Comparison of ENCODE assay signal across 14 cellular contexts in genomic region chr11:27390959-27391326, GRCh38. TPM values are rescaled to one million over a fixed set of nuclear protein-coding genes. Genes with fewer than 3 reads are reported as not detected.
DNase-seq lines count a peak whose midpoint lies in the region; ATAC-seq and TF ChIP-seq lines count a peak whose summit lies in the region.
"Had no signal": no experiment of that assay in that cellular context is flagged by ENCODE, and none has a peak within 500 bp of the region (broad histone marks: within the 10 kb centered on the region; RNA-seq: fewer than 3 reads in every experiment).

No MANE protein-coding gene starts in this region.

- peak; percentile 34 for DNase-seq in AG20443 (ENCODE audit: low spot score)
- DNase-seq in M059J (ENCODE audit: low read depth) = peak; percentile 82
- no peak for DNase-seq in colonic mucosa
- DNase-seq in neuronal stem cell (ENCODE audit: low spot score) = no peak
- DNase-seq in stimulated activated CD8-positive, alpha-beta memory T cell treated with anti-CD3 and anti-CD28 coated beads, Interleukin-4, amount 100 ng/mL, for 48 hours = no peak
- DNase-seq in activated CD4-positive, CD25-positive, alpha-beta regulatory T cell (lab: John Stamatoyannopoulos, UW) = no peak
- DNase-seq: activated CD8-positive, alpha-beta memory T cell treated with anti-CD3 and anti-CD28 coated beads for 24 hours; Karpas-422; NCI-H2029 had no signal

- no peak overlapping the region for H3K18ac ChIP-seq in neuronal stem cell (ENCODE audit: low read length)

- no peak for TF ChIP-seq CTCF in colonic mucosa (IDR thresholded peaks at IDR 0.05)

- H3K4me3 ChIP-seq in colonic mucosa (no peak overlapping the region), neuronal stem cell (ENCODE audit: low read length in 2 of 2) (no peak overlapping the region)
- H3K4me3 ChIP-seq: tibial nerve had no signal

- peaks cover 14% of the 10 kb centered on the region for H3K4me1 ChIP-seq in colonic mucosa
- peaks cover 23 to 42% of the 10 kb centered on the region in 2 donors for H3K4me1 ChIP-seq in neuronal stem cell (ENCODE audit: control insufficient read depth in 2 of 2, insufficient read depth in 1 of 2, low read depth in 1 of 2, low read length in 2 of 2)
- H3K4me1 ChIP-seq: parathyroid adenoma had no signal

- WGBS in neuronal stem cell (ENCODE audit: extremely low coverage in 2 of 2, insufficient read length in 2 of 2, insufficient replicate concordance in 1 of 2), 2 donors = no CpG with 5 or more reads among the region's 2 CpGs

- no peak overlapping the region for H4K91ac ChIP-seq in neuronal stem cell (ENCODE audit: low read depth, low read length, poor library complexity)

- H2AFZ ChIP-seq in neuronal stem cell (ENCODE audit: low read length) = no peak overlapping the region
- H2AFZ ChIP-seq: parathyroid adenoma had no signal

- no peak overlapping the region for H2AK5ac ChIP-seq in neuronal stem cell (ENCODE audit: low read depth, low read length)

- intact Hi-C loops in colonic mucosa (cut with DNase I) = loop anchor here (10.0 kb wide), 1 partner anchor 64 kb away; no protein-coding TSS in a partner anchor

- H3K27me3 ChIP-seq in colonic mucosa (no peaks in the 10 kb centered on the region), neuronal stem cell (ENCODE audit: control insufficient read depth in 3 of 3, insufficient read depth in 3 of 3, low read depth in 1 of 3, low read length in 3 of 3) (no peaks in the 10 kb centered on the region)
- H3K27me3 ChIP-seq: tibial nerve had no signal

- no peak overlapping the region for H3K23ac ChIP-seq in neuronal stem cell (ENCODE audit: low read depth, low read length, poor library complexity)

- H3K9me3 ChIP-seq in colonic mucosa (no peaks in the 10 kb centered on the region), neuronal stem cell (replicated peaks in 1 of 2; ENCODE audit: control insufficient read depth in 2 of 2, insufficient read depth in 1 of 2, low read depth in 1 of 2, low read length in 2 of 2) (no peaks in the 10 kb centered on the region)
- H3K9me3 ChIP-seq: tibial nerve had no signal

- no peak overlapping the region for H3K9ac ChIP-seq in colonic mucosa (ENCODE audit: low read depth in 2 of 2, low read length in 2 of 2)
- H3K9ac ChIP-seq in neuronal stem cell (ENCODE audit: low read depth, low read length, poor library complexity) = no peak overlapping the region
- H3K9ac ChIP-seq: parathyroid adenoma had no signal

- no peak overlapping the region for H2BK5ac ChIP-seq in neuronal stem cell (ENCODE audit: low read length)

- no peak overlapping the region for H3K14ac ChIP-seq in neuronal stem cell (ENCODE audit: low read length)

- H2BK120ac ChIP-seq in neuronal stem cell (ENCODE audit: low read depth, low read length) = no peak overlapping the region

- H2BK15ac ChIP-seq in neuronal stem cell (ENCODE audit: low read length) = no peak overlapping the region

- H3K27ac ChIP-seq in colonic mucosa = peak overlapping the region; percentile 8
- peak overlapping the region; percentile 81 for H3K27ac ChIP-seq in neuronal stem cell (replicated peaks; ENCODE audit: low read length)
- H3K27ac ChIP-seq: C4-2B, parathyroid adenoma had no signal

- H2BK12ac ChIP-seq in neuronal stem cell (ENCODE audit: low read length) = no peak overlapping the region

- no peaks in the 10 kb centered on the region for H3K36me3 ChIP-seq in colonic mucosa
- peaks cover 0 to 18% of the 10 kb centered on the region in 2 donors for H3K36me3 ChIP-seq in neuronal stem cell (replicated peaks in 1 of 2; ENCODE audit: control insufficient read depth in 2 of 2, insufficient read depth in 2 of 2, low read length in 2 of 2)
- H3K36me3 ChIP-seq: tibial nerve had no signal

- no peak overlapping the region for H4K8ac ChIP-seq in neuronal stem cell (ENCODE audit: low read depth, low read length)

- H3K4me2 ChIP-seq in neuronal stem cell (ENCODE audit: insufficient read depth, low read length, poor library complexity, severe bottlenecking) = no peak overlapping the region

- no peak for ATAC-seq in esophagus mucosa
- no peak for ATAC-seq in HG02884 (IDR thresholded peaks at IDR 0.05; ENCODE audit: unreplicated experiment)

- no peak overlapping the region for H3K4ac ChIP-seq in neuronal stem cell (ENCODE audit: low read length)

- peaks cover 2% of the 10 kb centered on the region for H3K79me1 ChIP-seq in neuronal stem cell (ENCODE audit: low read depth, low read length)

RNA-seq across cellular contexts. Expression of gene CCDC34, which starts 27.9 kb away (rescaled TPM):
- total RNA-seq in M059J (2014; rRNA removed; shearing (Covaris generic)) = 15.3 and 23.5 TPM in 2 replicates
- total RNA-seq in colonic mucosa (10 to 100 TPM; 10.2 to 25.6 TPM), esophagus mucosa (10.2 TPM)
- polyA plus RNA-seq in neuronal stem cell (2013, experiment 1 of 2) = 66.7 TPM
- 73.4 TPM for polyA plus RNA-seq in neuronal stem cell (2013, experiment 2 of 2)

Comparison
In these comparisons a context has a peak if more than half of its experiments do, and no peak if none do; other contexts are left out.
1. DNase-seq: peak in AG20443 (single experiment) and M059J (single experiment); none in colonic mucosa (single experiment), neuronal stem cell (single experiment), stimulated activated CD8-positive, alpha-beta memory T cell treated with anti-CD3 and anti-CD28 coated beads, Interleukin-4, amount 100 ng/mL, for 48 hours (single experiment) and activated CD4-positive, CD25-positive, alpha-beta regulatory T cell (0 of 4).